In the genomic region with DNA sequence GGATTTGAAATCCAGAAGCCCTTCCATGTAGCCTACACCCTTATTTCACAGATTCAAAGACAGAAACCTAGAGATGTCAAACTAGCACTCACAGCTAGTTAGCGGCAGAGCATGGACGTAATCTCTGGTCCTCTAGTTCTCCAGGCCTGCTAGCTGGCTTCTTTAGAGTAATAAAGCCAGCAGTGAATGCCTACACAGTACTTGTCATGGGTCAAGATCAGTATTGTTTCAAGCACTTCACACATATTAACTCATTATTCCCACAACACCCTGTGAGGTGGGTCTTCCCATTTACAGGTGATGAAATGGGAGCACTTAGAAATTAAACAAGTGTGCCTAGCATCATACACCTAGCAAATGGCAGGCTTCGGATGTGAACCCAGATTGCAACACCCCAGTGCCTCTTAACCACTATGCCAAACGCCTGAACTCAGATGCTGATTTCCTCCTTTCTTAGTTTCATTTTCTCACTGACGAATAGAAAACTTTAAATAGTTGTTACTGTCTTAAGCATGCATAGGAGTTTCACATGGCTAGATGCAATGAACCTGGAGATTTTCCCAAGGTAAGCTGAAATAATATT, we compare ENCODE assay signal across 8 cellular contexts. TPM values are rescaled to one million over a fixed set of nuclear protein-coding genes. Genes with fewer than 3 reads are reported as not detected.
A peak's percentile ranks its signal among the peaks of the same experiment; 100 is the strongest.
DNase-seq lines count a peak whose midpoint lies in the region; ATAC-seq and TF ChIP-seq lines count a peak whose summit lies in the region.

No MANE protein-coding gene starts in this region.

- peaks cover 0 to 6% of the 10 kb centered on the region in 2 donors for H3K36me3 Mint-ChIP-seq in activated naive CD4-positive, alpha-beta T cell treated with anti-CD3 and anti-CD28 coated beads, Interleukin-2, amount 50 U/mL, for 72 hours

- H3K9me3 Mint-ChIP-seq in activated naive CD4-positive, alpha-beta T cell treated with anti-CD3 and anti-CD28 coated beads, Interleukin-2, amount 50 U/mL, for 72 hours = no peaks in the 10 kb centered on the region

- peak; percentile 93 for ATAC-seq in GM21529 (IDR thresholded peaks at IDR 0.05; ENCODE audit: unreplicated experiment)
- ATAC-seq in activated naive CD4-positive, alpha-beta T cell treated with anti-CD3 and anti-CD28 coated beads, Interleukin-2, amount 50 U/mL, for 72 hours = peak; percentile 85 to 97

- no peaks in the 10 kb centered on the region for H3K36me3 ChIP-seq in ascending aorta

- no peaks in the 10 kb centered on the region for H3K4me1 ChIP-seq in ascending aorta

- H3K27me3 ChIP-seq in ascending aorta = no peaks in the 10 kb centered on the region

- peak; percentile 25 for DNase-seq in GM13976 (ENCODE audit: low spot score)
- DNase-seq in Jurkat, Clone E6-1 (ENCODE audit: low read depth, low spot score) = peak; percentile 56
- DNase-seq in activated naive CD4-positive, alpha-beta T cell treated with anti-CD3 and anti-CD28 coated beads, Interleukin-2, amount 50 U/mL, for 72 hours (ENCODE audit: low spot score in 2 of 2) = no peak
- no peak for DNase-seq in ascending aorta (ENCODE audit: low spot score in 2 of 2)
- no peak for DNase-seq in NCI-H1105 treated with DMSO at 0.1 percent for 48 hours (lab: John Stamatoyannopoulos, UW)
- DNase-seq in NCI-H1048 (lab: John Stamatoyannopoulos, UW) = no peak
- no peak for DNase-seq in HPDE6-E6E7 (ENCODE audit: extremely low spot score)

- H3K27ac ChIP-seq in ascending aorta = no peak overlapping the region

- in situ Hi-C loops in GM13976 (cut with MboI; ENCODE audit: low sequenced_read_pairs, unreplicated experiment) = no loop called here

- no peak for TF ChIP-seq CTCF in GM13976 (IDR thresholded peaks at IDR 0.05; ENCODE audit: borderline replicate concordance, control extremely low read depth, extremely low read depth, insufficient read depth, missing control alignments)
- TF ChIP-seq CTCF in ascending aorta (IDR thresholded peaks at IDR 0.05) = no peak

- no peaks in the 10 kb centered on the region for H3K9me3 ChIP-seq in ascending aorta

- peak overlapping the region; percentile 73 to 75 for H3K27ac Mint-ChIP-seq in activated naive CD4-positive, alpha-beta T cell treated with anti-CD3 and anti-CD28 coated beads, Interleukin-2, amount 50 U/mL, for 72 hours

- peak overlapping the region; percentile 9 for H3K4me3 ChIP-seq in Jurkat, Clone E6-1 (ENCODE audit: low read length)
- H3K4me3 ChIP-seq in ascending aorta = peak overlapping the region in 1 of 2 donors; percentile 31

- intact Hi-C loops in ascending aorta (cut with DNase I) = no loop called here

RNA-seq across cellular contexts. Expression of a gene that starts 14.5 kb away (rescaled TPM):
- polyA plus RNA-seq in Jurkat, Clone E6-1 (2012; ENCODE audit: insufficient read depth, insufficient read length) = 18.9 TPM
- 10 to 100 TPM; 18.4 to 22.5 TPM for total RNA-seq in activated naive CD4-positive, alpha-beta T cell treated with anti-CD3 and anti-CD28 coated beads, Interleukin-2, amount 50 U/mL, for 72 hours
- 13.3 TPM for total RNA-seq in ascending aorta

Comparison
In these comparisons a context has a peak if more than half of its experiments do, and no peak if none do; other contexts are left out.
1. DNase-seq: peak in GM13976 (single experiment) and Jurkat, Clone E6-1 (single experiment); none in activated naive CD4-positive, alpha-beta T cell treated with anti-CD3 and anti-CD28 coated beads, Interleukin-2, amount 50 U/mL, for 72 hours (0 of 2), ascending aorta (0 of 2), NCI-H1105 treated with DMSO at 0.1 percent for 48 hours (single experiment), NCI-H1048 (single experiment) and HPDE6-E6E7 (single experiment).